Comparison of ENCODE assay signal across 22 cellular contexts in the genomic region with DNA sequence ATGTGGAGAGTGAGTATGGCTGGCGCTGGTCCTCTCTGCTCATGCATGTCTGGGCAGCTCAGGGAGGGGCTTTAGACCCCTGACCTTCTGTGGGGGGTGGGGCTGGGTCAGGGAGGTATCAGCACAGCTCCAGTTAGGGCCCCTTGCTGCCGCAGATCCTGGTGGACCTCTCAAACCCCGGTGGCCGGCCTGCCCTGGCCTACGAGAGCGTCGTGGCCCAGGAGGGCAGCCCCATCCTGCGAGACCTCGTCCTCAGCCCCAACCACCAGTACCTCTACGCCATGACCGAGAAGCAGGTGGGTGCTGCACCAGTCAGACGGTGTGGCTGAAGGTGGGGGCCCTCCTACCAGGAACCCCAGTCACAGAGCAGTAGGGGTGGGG. TPM values are rescaled to one million over a fixed set of nuclear protein-coding genes. Genes with fewer than 3 reads are reported as not detected.
A peak's percentile ranks its signal among the peaks of the same experiment; 100 is the strongest.
DNase-seq lines count a peak whose midpoint lies in the region; ATAC-seq and TF ChIP-seq lines count a peak whose summit lies in the region.
"Had no signal": no experiment of that assay in that cellular context is flagged by ENCODE, and none has a peak within 500 bp of the region (broad histone marks: within the 10 kb centered on the region; RNA-seq: fewer than 3 reads in every experiment).

No MANE protein-coding gene starts in this region.

- H3K9ac ChIP-seq in BLaER1 treated with 17β-estradiol and CSF1 and Interleukin-3, amounts not matched to agents 10 nM and 100 nM: no peak overlapping the region
- H3K9ac ChIP-seq in adipocyte (ENCODE audit: low read length): peak overlapping the region; percentile 61

- no peak for DNase-seq in adipocyte (ENCODE audit: low read depth)
- no peak for DNase-seq in lower lobe of right lung
- no peak for DNase-seq in suprapubic skin (ENCODE audit: low spot score in 2 of 2)
- DNase-seq in kidney glomerular epithelial cell (lab: John Stamatoyannopoulos, UW): no peak
- no peak for DNase-seq in effector CD4-positive, alpha-beta T cell
- DNase-seq: activated CD4-positive, alpha-beta memory T cell treated with anti-CD3 and anti-CD28 coated beads for 36 hours; activated CD4-positive, CD25-positive, alpha-beta regulatory T cell treated with anti-CD3 and anti-CD28 coated beads, Interleukin-2, amount 50 U/mL, for 72 hours; activated naive CD4-positive, alpha-beta T cell treated with anti-CD3 and anti-CD28 coated beads, Interleukin-2, amount 50 U/mL, for 16 hours; amniotic stem cell; DMS153; KBM-7; MG63; NCI-H1105; NCI-H2029; NCI-H524 treated with DMSO at 0.1 percent for 48 hours; right lobe of liver; substantia nigra had no signal

- H3K27me3 ChIP-seq in BLaER1 treated with 17β-estradiol and CSF1 and Interleukin-3, amounts not matched to agents 10 nM and 100 nM: no peaks in the 10 kb centered on the region
- H3K27me3 ChIP-seq in adipocyte (replicated peaks; ENCODE audit: control insufficient read depth, insufficient read depth, low read length) (no peaks in the 10 kb centered on the region), lower lobe of right lung (ENCODE audit: low read depth) (no peaks in the 10 kb centered on the region), suprapubic skin (no peaks in the 10 kb centered on the region)
- H3K27me3 ChIP-seq: MG63, right lobe of liver had no signal

- no CpG with 5 or more reads among the region's 12 CpGs for WGBS in suprapubic skin

- H3K36me3 ChIP-seq in BLaER1 treated with 17β-estradiol and CSF1 and Interleukin-3, amounts not matched to agents 10 nM and 100 nM: peaks cover 0 to 22% (median 0%) of the 10 kb centered on the region in 11 experiments; a peak in 3 of 22 replicates
- H3K36me3 ChIP-seq in adipocyte (ENCODE audit: control insufficient read depth, insufficient read depth, low read length, severe bottlenecking) (peaks cover 9% of the 10 kb centered on the region), lower lobe of right lung (peaks cover 8% of the 10 kb centered on the region), suprapubic skin (peaks cover 7% of the 10 kb centered on the region)
- H3K36me3 ChIP-seq: prostate gland, right lobe of liver had no signal

- no peak for TF ChIP-seq POLR2A in suprapubic skin (IDR thresholded peaks at IDR 0.05)

- ATAC-seq in lower lobe of right lung (no peak), GM21529 (IDR thresholded peaks at IDR 0.05; ENCODE audit: unreplicated experiment) (no peak), GM18498 (IDR thresholded peaks at IDR 0.05; ENCODE audit: unreplicated experiment) (no peak)
- ATAC-seq: stimulated activated memory B cell treated with anti-CD40 and anti-IgM and Interleukin-4, amounts not matched to agents 10 μg/mL and 1 μg/mL and 100 μg/mL, for 72 hours had no signal

- no peak for TF ChIP-seq CTCF in lower lobe of right lung (IDR thresholded peaks at IDR 0.05)
- TF ChIP-seq CTCF in suprapubic skin (IDR thresholded peaks at IDR 0.05): no peak

- no peaks in the 10 kb centered on the region for H3K9me3 ChIP-seq in BLaER1 treated with 17β-estradiol and CSF1 and Interleukin-3, amounts not matched to agents 10 nM and 100 nM (replicated peaks in 1 of 11)
- no peaks in the 10 kb centered on the region for H3K9me3 ChIP-seq in adipocyte (ENCODE audit: control insufficient read depth, low read length)
- H3K9me3 ChIP-seq in lower lobe of right lung: no peaks in the 10 kb centered on the region
- no peaks in the 10 kb centered on the region for H3K9me3 ChIP-seq in suprapubic skin
- H3K9me3 ChIP-seq: MG63, prostate gland, right lobe of liver had no signal

- H3K27ac ChIP-seq in BLaER1 treated with 17β-estradiol and CSF1 and Interleukin-3, amounts not matched to agents 10 nM and 100 nM: no peak overlapping the region
- peak overlapping the region; percentile 76 for H3K27ac ChIP-seq in lower lobe of right lung
- H3K27ac ChIP-seq in suprapubic skin: peak overlapping the region; percentile 52
- H3K27ac ChIP-seq: prostate gland had no signal

- peak overlapping the region in 7 of 11 experiments; percentile 15 to 51 (median 39); a peak in 9 of 22 replicates for H3K4me2 ChIP-seq in BLaER1 treated with 17β-estradiol and CSF1 and Interleukin-3, amounts not matched to agents 10 nM and 100 nM

- H3K4me1 ChIP-seq in BLaER1 treated with 17β-estradiol and CSF1 and Interleukin-3, amounts not matched to agents 10 nM and 100 nM: peaks cover 0 to 58% (median 43%) of the 10 kb centered on the region in 10 experiments; a peak in 16 of 20 replicates
- peaks cover 27% of the 10 kb centered on the region for H3K4me1 ChIP-seq in adipocyte (ENCODE audit: control insufficient read depth, insufficient read depth, low read length)
- H3K4me1 ChIP-seq in lower lobe of right lung: peaks cover 41% of the 10 kb centered on the region
- peaks cover 65% of the 10 kb centered on the region for H3K4me1 ChIP-seq in suprapubic skin
- H3K4me1 ChIP-seq: right lobe of liver had no signal

- H4K20me1 ChIP-seq in BLaER1 treated with 17β-estradiol and CSF1 and Interleukin-3, amounts not matched to agents 10 nM and 100 nM: peaks cover 32 to 68% (median 53%) of the 10 kb centered on the region in 11 experiments

- TF ChIP-seq EP300 in suprapubic skin (IDR thresholded peaks at IDR 0.05): no peak

- H3K4me3 ChIP-seq in BLaER1 treated with 17β-estradiol and CSF1 and Interleukin-3, amounts not matched to agents 10 nM and 100 nM: no peak overlapping the region
- H3K4me3 ChIP-seq in adipocyte (ENCODE audit: low read length): no peak overlapping the region
- H3K4me3 ChIP-seq in lower lobe of right lung: no peak overlapping the region
- H3K4me3 ChIP-seq in suprapubic skin: no peak overlapping the region
- H3K4me3 ChIP-seq: MG63, prostate gland, right lobe of liver had no signal

- intact Hi-C loops in lower lobe of right lung (cut with DNase I): no loop called here

RNA-seq across cellular contexts. Expression of gene PLXNA1, which starts 20.2 kb away (rescaled TPM):
- total RNA-seq in lower lobe of right lung: 48.1 TPM
- 10 to 100 TPM; 48.4 to 77.9 (median 59.4) TPM for total RNA-seq in suprapubic skin

Comparison
In these comparisons a context has a peak if more than half of its experiments do, and no peak if none do; other contexts are left out.
1. H3K27ac ChIP-seq: peak in lower lobe of right lung (single experiment) and suprapubic skin (single experiment); none in BLaER1 treated with 17β-estradiol and CSF1 and Interleukin-3, amounts not matched to agents 10 nM and 100 nM (0 of 11).